Comparison of ENCODE assay signal across 17 cellular contexts in genomic region chr7:1049006-1049741, GRCh38. TPM values are rescaled to one million over a fixed set of nuclear protein-coding genes. Genes with fewer than 3 reads are reported as not detected.
DNase-seq lines count a peak whose midpoint lies in the region; ATAC-seq and TF ChIP-seq lines count a peak whose summit lies in the region.
"Had no signal": no experiment of that assay in that cellular context is flagged by ENCODE, and none has a peak within 500 bp of the region (broad histone marks: within the 10 kb centered on the region; RNA-seq: fewer than 3 reads in every experiment).

No MANE protein-coding gene starts in this region.

- no peaks in the 10 kb centered on the region for H3K36me3 ChIP-seq in thymus (ENCODE audit: control insufficient read depth, insufficient read depth)
- H3K36me3 ChIP-seq: transverse colon had no signal

- no peaks in the 10 kb centered on the region for H3K36me3 Mint-ChIP-seq in activated T-cell treated with anti-CD3 and anti-CD28 coated beads, Interleukin-2, amount 50 U/mL, for 24 hours (ENCODE audit: low read depth)
- no peaks in the 10 kb centered on the region for H3K36me3 Mint-ChIP-seq in activated CD8-positive, alpha-beta T cell treated with anti-CD3 and anti-CD28 coated beads for 36 hours (ENCODE audit: low read depth)
- H3K36me3 Mint-ChIP-seq: memory B cell had no signal

- H3K9me3 Mint-ChIP-seq in activated T-cell treated with anti-CD3 and anti-CD28 coated beads, Interleukin-2, amount 50 U/mL, for 24 hours: no peaks in the 10 kb centered on the region
- H3K9me3 Mint-ChIP-seq in activated CD8-positive, alpha-beta T cell treated with anti-CD3 and anti-CD28 coated beads for 36 hours: no peaks in the 10 kb centered on the region
- H3K9me3 Mint-ChIP-seq: memory B cell had no signal

- H3K4me3 ChIP-seq in right cardiac atrium (ENCODE audit: low read length) (no peak overlapping the region), thymus (ENCODE audit: low read length) (no peak overlapping the region)
- H3K4me3 ChIP-seq: smooth muscle cell, transverse colon had no signal

- H3K4me3 Mint-ChIP-seq in activated T-cell treated with anti-CD3 and anti-CD28 coated beads, Interleukin-2, amount 50 U/mL, for 24 hours: peak overlapping the region; percentile 18
- peak overlapping the region; percentile 30 for H3K4me3 Mint-ChIP-seq in activated CD8-positive, alpha-beta T cell treated with anti-CD3 and anti-CD28 coated beads for 36 hours
- H3K4me3 Mint-ChIP-seq: memory B cell had no signal

- H3K9me3 ChIP-seq in right cardiac atrium (ENCODE audit: control insufficient read depth, low read length) (no peaks in the 10 kb centered on the region), thymus (ENCODE audit: control insufficient read depth) (peaks cover 1% of the 10 kb centered on the region)
- H3K9me3 ChIP-seq: SK-N-SH, transverse colon had no signal

- CTCF ChIA-PET in activated CD8-positive, alpha-beta T cell treated with anti-CD3 and anti-CD28 coated beads for 36 hours (lab: Charles Lee): interaction anchor here (2.8 kb wide), 1 partner anchor 17 kb away, joined by 11 read pairs; no protein-coding TSS in a partner anchor

- intact Hi-C loops in activated CD8-positive, alpha-beta T cell treated with anti-CD3 and anti-CD28 coated beads for 36 hours (cut with micrococcal nuclease): loop anchor here (10.0 kb wide), 1 partner anchor 54 kb away; no protein-coding TSS in a partner anchor
- intact Hi-C loops in right cardiac atrium (cut with DNase I): no loop called here

- POLR2A ChIA-PET in activated CD8-positive, alpha-beta T cell treated with anti-CD3 and anti-CD28 coated beads for 36 hours (lab: Charles Lee): no interaction called here

- H3K27ac Mint-ChIP-seq in activated T-cell treated with anti-CD3 and anti-CD28 coated beads, Interleukin-2, amount 50 U/mL, for 24 hours: no peak overlapping the region
- H3K27ac Mint-ChIP-seq in activated CD8-positive, alpha-beta T cell treated with anti-CD3 and anti-CD28 coated beads for 36 hours: peak overlapping the region; percentile 20
- H3K27ac Mint-ChIP-seq: memory B cell had no signal

- H3K27me3 ChIP-seq in right cardiac atrium (ENCODE audit: control insufficient read depth, insufficient read depth) (no peaks in the 10 kb centered on the region), thymus (ENCODE audit: control insufficient read depth, insufficient read depth) (no peaks in the 10 kb centered on the region)
- H3K27me3 ChIP-seq: transverse colon had no signal

- no peaks in the 10 kb centered on the region for H3K27me3 Mint-ChIP-seq in activated T-cell treated with anti-CD3 and anti-CD28 coated beads, Interleukin-2, amount 50 U/mL, for 24 hours
- H3K27me3 Mint-ChIP-seq in activated CD8-positive, alpha-beta T cell treated with anti-CD3 and anti-CD28 coated beads for 36 hours: no peaks in the 10 kb centered on the region

- no peak for TF ChIP-seq CTCF in activated CD8-positive, alpha-beta T cell treated with anti-CD3 and anti-CD28 coated beads for 36 hours (IDR thresholded peaks at IDR 0.05)

- 64% methylated on average over 23 of the region's 23 CpGs for WGBS in right cardiac atrium
- WGBS in thymus: 25% methylated on average over 23 of the region's 23 CpGs

- no peak for DNase-seq in activated T-cell treated with anti-CD3 and anti-CD28 coated beads, Interleukin-2, amount 50 U/mL, for 24 hours
- no peak for DNase-seq in activated T-cell treated with anti-CD3 and anti-CD28 coated beads, Interleukin-2, amount 50 U/mL, for 48 hours
- peak; percentile 68 for DNase-seq in activated CD8-positive, alpha-beta T cell treated with anti-CD3 and anti-CD28 coated beads for 36 hours
- DNase-seq in right cardiac atrium: peak in 2 of 3 donors; percentile 50 to 66
- DNase-seq in iPS-NIHi7 (ENCODE audit: extremely low spot score): no peak
- no peak for DNase-seq in stimulated activated naive CD8-positive, alpha-beta T cell treated with anti-CD3 and anti-CD28 coated beads, Interleukin-15, Interleukin-2, amounts not matched to agents 100 U/mL and 50 U/mL, for 24 hours
- DNase-seq: ACHN; activated effector memory CD4-positive, alpha-beta T cell treated with anti-CD3 and anti-CD28 coated beads, Interleukin-2, amount 50 U/mL, for 16 hours; Calu3; hippocampal formation; nucleus accumbens; SK-N-SH; transverse colon had no signal

- peaks cover 28% of the 10 kb centered on the region for H3K4me1 ChIP-seq in right cardiac atrium (ENCODE audit: control insufficient read depth, insufficient read depth, low read length)
- H3K4me1 ChIP-seq in thymus (ENCODE audit: control insufficient read depth, insufficient read depth, low read length): peaks cover 15% of the 10 kb centered on the region

- H3K4me1 Mint-ChIP-seq in activated T-cell treated with anti-CD3 and anti-CD28 coated beads, Interleukin-2, amount 50 U/mL, for 24 hours (ENCODE audit: low read depth): peaks cover 58% of the 10 kb centered on the region
- peaks cover 48% of the 10 kb centered on the region for H3K4me1 Mint-ChIP-seq in activated CD8-positive, alpha-beta T cell treated with anti-CD3 and anti-CD28 coated beads for 36 hours (ENCODE audit: low read depth)

- peak; percentile 48 for ATAC-seq in activated CD8-positive, alpha-beta T cell treated with anti-CD3 and anti-CD28 coated beads for 36 hours
- no peak for ATAC-seq in right cardiac atrium
- no peak for ATAC-seq in GM18519 (IDR thresholded peaks at IDR 0.05; ENCODE audit: low FRiP score, unreplicated experiment)
- no peak for ATAC-seq in stimulated activated naive CD8-positive, alpha-beta T cell treated with anti-CD3 and anti-CD28 coated beads, Interleukin-15, Interleukin-2, amounts not matched to agents 100 U/mL and 50 U/mL, for 24 hours

- H3K27ac ChIP-seq in right cardiac atrium (ENCODE audit: low read length) (peak overlapping the region; percentile 53), thymus (ENCODE audit: low read depth) (peak overlapping the region; percentile 34)

RNA-seq across cellular contexts. Expression of gene GPR146, which starts 4.8 kb away (rescaled TPM):
- total RNA-seq in activated CD8-positive, alpha-beta T cell treated with anti-CD3 and anti-CD28 coated beads for 36 hours: 1 to 10 TPM; 5.6 to 8.5 TPM
- total RNA-seq in right cardiac atrium: 10 to 100 TPM in 2 of 4 donors, 1 to 10 TPM in 2; 4.2 to 19.7 (median 14.1) TPM
- polyA plus RNA-seq in right cardiac atrium: 17.3 TPM
- 12.6 TPM for polyA plus RNA-seq in thymus

RNA-seq across cellular contexts. Expression of gene GPER1, which starts 38.7 kb away (rescaled TPM):
- total RNA-seq in activated CD8-positive, alpha-beta T cell treated with anti-CD3 and anti-CD28 coated beads for 36 hours: under 1 TPM; 0.16 to 0.18 TPM
- 1 to 10 TPM; 3.0 to 6.7 (median 4.5) TPM for total RNA-seq in right cardiac atrium
- 3.6 TPM for polyA plus RNA-seq in right cardiac atrium
- polyA plus RNA-seq in thymus: 3.4 TPM

Comparison
In these comparisons a context has a peak if more than half of its experiments do, and no peak if none do; other contexts are left out.
1. DNase-seq: peak in activated CD8-positive, alpha-beta T cell treated with anti-CD3 and anti-CD28 coated beads for 36 hours (single experiment) and right cardiac atrium (2 of 3); none in activated T-cell treated with anti-CD3 and anti-CD28 coated beads, Interleukin-2, amount 50 U/mL, for 24 hours (single experiment), activated T-cell treated with anti-CD3 and anti-CD28 coated beads, Interleukin-2, amount 50 U/mL, for 48 hours (0 of 2), iPS-NIHi7 (single experiment) and stimulated activated naive CD8-positive, alpha-beta T cell treated with anti-CD3 and anti-CD28 coated beads, Interleukin-15, Interleukin-2, amounts not matched to agents 100 U/mL and 50 U/mL, for 24 hours (single experiment).